Comparison of ENCODE assay signal across 14 cellular contexts in the genomic region with DNA sequence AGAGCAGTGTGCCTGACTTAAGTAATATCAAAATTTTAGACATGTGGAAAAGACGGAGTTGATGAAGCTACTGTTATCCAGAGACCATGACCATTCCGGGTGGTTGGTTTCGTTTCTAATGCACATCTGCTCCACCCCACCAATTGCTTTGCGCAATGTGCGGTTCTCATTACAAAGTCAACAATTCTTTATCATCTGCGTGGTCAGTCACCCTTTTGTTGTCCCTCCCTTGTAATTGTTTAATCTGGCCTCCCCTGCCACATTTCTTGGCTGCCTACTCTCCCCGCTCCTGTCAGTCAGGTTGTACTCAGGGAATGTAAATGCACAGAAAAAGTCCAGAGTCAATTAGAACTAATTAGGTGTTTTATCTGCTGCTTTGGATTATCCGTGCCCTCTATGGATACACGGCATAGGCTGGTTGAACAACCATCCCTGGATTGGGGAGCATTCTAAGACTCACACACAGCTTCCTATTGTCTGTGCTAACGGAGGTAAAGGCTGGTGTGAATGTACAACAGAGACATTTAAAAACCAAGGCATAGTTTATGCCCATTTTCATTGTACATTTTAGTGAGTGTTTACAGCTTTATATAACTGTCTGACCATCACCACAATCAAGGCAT. TPM values are rescaled to one million over a fixed set of nuclear protein-coding genes. Genes with fewer than 3 reads are reported as not detected.
DNase-seq lines count a peak whose midpoint lies in the region; FAIRE-seq and TF ChIP-seq lines count a peak whose summit lies in the region.
"Not testable (repeated sequence)": the region's sequence is repeated elsewhere in the genome, so short reads cannot be mapped to it uniquely, and the experiment has no call there.
"Had no signal": no experiment of that assay in that cellular context is flagged by ENCODE, and none has a peak within 500 bp of the region (broad histone marks: within the 10 kb centered on the region; RNA-seq: fewer than 3 reads in every experiment).

No MANE protein-coding gene starts in this region.

- H3K9me3 ChIP-seq in HEK293 (ENCODE audit: control insufficient read depth, insufficient read depth, low read depth, low read length); astrocyte (ENCODE audit: insufficient read depth, low read depth, low read length); fibroblast of lung (ENCODE audit: control insufficient read depth, insufficient read depth, low read depth, low read length): not testable (repeated sequence)

- not testable (repeated sequence) for H2AFZ ChIP-seq in astrocyte (ENCODE audit: low read depth, low read length); fibroblast of lung (ENCODE audit: low read length)

- H3K4me1 Mint-ChIP-seq in astrocyte (ENCODE audit: low read depth, unreplicated experiment) = not testable (repeated sequence)
- peaks cover 15% of the 10 kb centered on the region for H3K4me1 Mint-ChIP-seq in progenitor cell of endocrine pancreas (ENCODE audit: low read depth)

- not testable (repeated sequence) for H3K79me2 ChIP-seq in astrocyte (ENCODE audit: insufficient read depth, low read length); fibroblast of lung (ENCODE audit: control insufficient read depth, insufficient read depth, low read length)

- not testable (repeated sequence) for H4K20me1 ChIP-seq in astrocyte (ENCODE audit: insufficient read depth, low read length); fibroblast of lung (ENCODE audit: control insufficient read depth, extremely low read depth, insufficient read depth, low read length)

- not testable (repeated sequence) for H3K4me3 Mint-ChIP-seq in astrocyte (ENCODE audit: unreplicated experiment); progenitor cell of endocrine pancreas (ENCODE audit: low read depth)

- not testable (repeated sequence) for H3K4me1 ChIP-seq in HEK293 (ENCODE audit: control insufficient read depth, insufficient read depth, low read length); astrocyte (ENCODE audit: insufficient read depth, low read length); fibroblast of lung (ENCODE audit: control insufficient read depth, extremely low read depth, insufficient read depth, low read length)

- not testable (repeated sequence) for H3K27ac Mint-ChIP-seq in astrocyte (ENCODE audit: unreplicated experiment)
- H3K27ac Mint-ChIP-seq in progenitor cell of endocrine pancreas = peak overlapping the region; percentile 73

- not testable (repeated sequence) for H3K36me3 ChIP-seq in HEK293 (ENCODE audit: control insufficient read depth in 2 of 2, insufficient read depth in 1 of 2, low read length in 2 of 2); astrocyte (ENCODE audit: insufficient read depth, low read length); fibroblast of lung (ENCODE audit: control insufficient read depth, insufficient read depth, low read length)

- H3K9me3 Mint-ChIP-seq in astrocyte (ENCODE audit: unreplicated experiment); progenitor cell of endocrine pancreas (ENCODE audit: low read depth): not testable (repeated sequence)

- not testable (repeated sequence) for H3K36me3 Mint-ChIP-seq in astrocyte (ENCODE audit: low read depth, unreplicated experiment); progenitor cell of endocrine pancreas (ENCODE audit: insufficient read depth)

- CTCF ChIA-PET in HEK293 (lab: Yijun Ruan, JAX) = interaction anchor here (0.6 kb wide), 1 partner anchor 1231 kb away, joined by 3 read pairs; no protein-coding TSS in a partner anchor

- H3K27me3 Mint-ChIP-seq in astrocyte (ENCODE audit: low read depth, unreplicated experiment); progenitor cell of endocrine pancreas: not testable (repeated sequence)

- H3K4me3 ChIP-seq in HEK293 (ENCODE audit: low read depth, low read length); astrocyte (ENCODE audit: insufficient read depth, low read depth, low read length); fibroblast of lung (replicated peaks in 1 of 4; ENCODE audit: control extremely low read depth in 1 of 4, insufficient read depth in 1 of 4, low read depth in 3 of 4, low read length in 4 of 4): not testable (repeated sequence)

- not testable (repeated sequence) for H3K27me3 ChIP-seq in astrocyte (ENCODE audit: insufficient read depth, low read length); fibroblast of lung (ENCODE audit: control insufficient read depth, insufficient read depth, low read length)

- TF ChIP-seq CTCF in HEK293 (tag by site-specific recombination; IDR thresholded peaks at IDR 0.05); astrocyte (IDR thresholded peaks at IDR 0.05; ENCODE audit: insufficient read depth, low read depth, low read length); fibroblast of lung (conservative IDR thresholded peaks at IDR 0.05 in 1 of 2, IDR thresholded peaks at IDR 0.05 in 1 of 2; ENCODE audit: low read depth in 1 of 2, low read length in 2 of 2); progenitor cell of endocrine pancreas (IDR thresholded peaks at IDR 0.05; ENCODE audit: unreplicated experiment): not testable (repeated sequence)

- DNase-seq in NCI-H146 treated with DMSO at 0.1 percent for 48 hours (lab: John Stamatoyannopoulos, UW; ENCODE audit: unreplicated experiment) (peak; percentile 81), NOMO-1 treated with DMSO at 0.1 percent for 48 hours (lab: John Stamatoyannopoulos, UW; ENCODE audit: unreplicated experiment) (peak; percentile 54), astrocyte (ENCODE audit: low read depth) (peak; percentile 68), fibroblast of lung (ENCODE audit: low read depth in 2 of 2) (peak; percentile 28 to 72), iris pigment epithelial cell (ENCODE audit: low read depth) (peak; percentile 30)
- DNase-seq in progenitor cell of endocrine pancreas (ENCODE audit: low spot score, unreplicated experiment) = not testable (repeated sequence)

- POLR2A ChIA-PET in HEK293 (lab: Yijun Ruan, JAX) = not testable (repeated sequence)

- not testable (repeated sequence) for H3K9ac ChIP-seq in astrocyte (ENCODE audit: low read length); fibroblast of lung (ENCODE audit: insufficient read depth, low read length)

- peak overlapping the region; percentile 25 for H3K4me2 ChIP-seq in astrocyte (ENCODE audit: low read length)
- not testable (repeated sequence) for H3K4me2 ChIP-seq in fibroblast of lung (ENCODE audit: extremely low read depth, insufficient read depth, low read length)

- FAIRE-seq in astrocyte (lab: Jason Lieb, UNC) = peak; percentile 26

- H3K27ac ChIP-seq in HEK293 (ENCODE audit: extremely low read depth, low read depth, low read length); astrocyte (ENCODE audit: low read depth, low read length); fibroblast of lung (ENCODE audit: insufficient read depth, low read length): not testable (repeated sequence)

TF ChIP-seq in HEK293, 187 proteins besides CTCF, POLR2A, EP300 and RAD21:
- TF ChIP-seq GLIS1 (tag by site-specific recombination; IDR thresholded peaks at IDR 0.05) (peak; percentile 74), ZFHX2 (tag by site-specific recombination; conservative IDR thresholded peaks at IDR 0.05) (peak; percentile 38; the same call in 1 of the 2 replicates), PATZ1 (tag by site-specific recombination; IDR thresholded peaks at IDR 0.05) (0 out of 2 replicates have a peak, but pooled peaks have one; percentile 10), ZNF629 (tag by site-specific recombination; IDR thresholded peaks at IDR 0.05) (peak; percentile 30; the same call in 1 of the 2 replicates), EGR2 (tag by site-specific recombination; IDR thresholded peaks at IDR 0.05; ENCODE audit: low read depth) (0 out of 2 replicates have a peak, but pooled peaks have one; percentile 22), WT1 (tag by site-specific recombination; IDR thresholded peaks at IDR 0.05) (peak; percentile 91)
- TF ChIP-seq, protein P1, sequence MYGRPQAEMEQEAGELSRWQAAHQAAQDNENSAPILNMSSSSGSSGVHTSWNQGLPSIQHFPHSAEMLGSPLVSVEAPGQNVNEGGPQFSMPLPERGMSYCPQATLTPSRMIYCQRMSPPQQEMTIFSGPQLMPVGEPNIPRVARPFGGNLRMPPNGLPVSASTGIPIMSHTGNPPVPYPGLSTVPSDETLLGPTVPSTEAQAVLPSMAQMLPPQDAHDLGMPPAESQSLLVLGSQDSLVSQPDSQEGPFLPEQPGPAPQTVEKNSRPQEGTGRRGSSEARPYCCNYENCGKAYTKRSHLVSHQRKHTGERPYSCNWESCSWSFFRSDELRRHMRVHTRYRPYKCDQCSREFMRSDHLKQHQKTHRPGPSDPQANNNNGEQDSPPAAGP (tag by site-specific recombination; IDR thresholded peaks at IDR 0.05) = peak; percentile 64; the same call in 1 of the 2 replicates

RNA-seq across cellular contexts. Expression of gene ROPN1B, which starts 33.6 kb away (rescaled TPM):
- not detected in 2 replicates for total RNA-seq in astrocyte
- total RNA-seq in fibroblast of lung = not detected in 2 replicates
- not detected in 2 replicates for polyA plus RNA-seq in fibroblast of lung
- polyA plus RNA-seq in fibroblast of lung (2012) = not detected in 2 replicates
- polyA minus RNA-seq in fibroblast of lung (ENCODE audit: low replicate concordance) = not detected in 2 replicates
- not detected in 2 replicates for total RNA-seq in progenitor cell of endocrine pancreas
- total RNA-seq: activated naive CD4-positive, alpha-beta T cell treated with anti-CD3 and anti-CD28 coated beads for 36 hours; activated T-cell treated with anti-CD3 and anti-CD28 coated beads, Interleukin-2, amount 50 U/mL, for 72 hours; GM23248; mesothelial cell of epicardium; natural killer cell treated with Interleukin-12 subunit alpha and Interleukin-12 subunit beta and Interleukin-15 and Interleukin-18, amount 100 ng/mL, for 72 hours had no signal
- polyA plus RNA-seq: CD14-positive monocyte, GM23248, ovary had no signal
